In genomic region chr9:137402752-137403151, GRCh38 we compare ENCODE assay signal across 22 cellular contexts. TPM values are rescaled to one million over a fixed set of nuclear protein-coding genes. Genes with fewer than 3 reads are reported as not detected.
"Had no signal": no experiment of that assay in that cellular context is flagged by ENCODE, and none has a peak within 500 bp of the region (broad histone marks: within the 10 kb centered on the region; RNA-seq: fewer than 3 reads in every experiment).

No MANE protein-coding gene starts in this region.

- H3K9me3 Mint-ChIP-seq: activated naive CD4-positive, alpha-beta T cell treated with anti-CD3 and anti-CD28 coated beads, Interleukin-2, amount 50 U/mL, for 24 hours; central memory CD8-positive, alpha-beta T cell; naive thymus-derived CD8-positive, alpha-beta T cell had no signal

- H3K4me3 Mint-ChIP-seq: activated naive CD4-positive, alpha-beta T cell treated with anti-CD3 and anti-CD28 coated beads, Interleukin-2, amount 50 U/mL, for 24 hours; central memory CD8-positive, alpha-beta T cell; naive thymus-derived CD8-positive, alpha-beta T cell had no signal

- DNase-seq: activated CD4-positive, CD25-positive, alpha-beta regulatory T cell treated with anti-CD3 and anti-CD28 coated beads, Interleukin-2, amount 50 U/mL, for 72 hours; activated CD8-positive, alpha-beta memory T cell treated with anti-CD3 and anti-CD28 coated beads for 24 hours; activated CD8-positive, alpha-beta memory T cell treated with anti-CD3 and anti-CD28 coated beads, Interleukin-2, amount 50 U/mL, for 48 hours; activated effector memory CD4-positive, alpha-beta T cell treated with Interleukin-2 at 50 U/mL for 16 hours; activated T-cell treated with anti-CD3 and anti-CD28 coated beads, Interleukin-2, amount 50 U/mL, for 48 hours; colonic mucosa; heart right ventricle; mesenchymal stem cell; naive thymus-derived CD8-positive, alpha-beta T cell; pancreas; sigmoid colon; stimulated activated CD8-positive, alpha-beta memory T cell treated with anti-CD3 and anti-CD28 coated beads, Interleukin-4, amount 100 ng/mL, for 48 hours; stimulated activated naive CD4-positive, alpha-beta T cell treated with Interleukin-2 at 50 U/mL for 16 hours; T-helper 1 cell; T-helper 9 cell; thyroid gland had no signal

- H3K27me3 Mint-ChIP-seq: activated naive CD4-positive, alpha-beta T cell treated with anti-CD3 and anti-CD28 coated beads, Interleukin-2, amount 50 U/mL, for 24 hours had no signal

- H3K27ac Mint-ChIP-seq: activated naive CD4-positive, alpha-beta T cell treated with anti-CD3 and anti-CD28 coated beads, Interleukin-2, amount 50 U/mL, for 24 hours had no signal

RNA-seq across cellular contexts. Expression of gene ENTPD8, which starts 38.4 kb away (rescaled TPM):
- total RNA-seq: ascending aorta; esophagus muscularis mucosa; heart right ventricle; naive thymus-derived CD8-positive, alpha-beta T cell; subcutaneous adipose tissue; ureter had no signal
